8 cellular contexts compared by ENCODE assay signal in genomic region chr3:171770689-171771620, GRCh38. TPM values are rescaled to one million over a fixed set of nuclear protein-coding genes. Genes with fewer than 3 reads are reported as not detected.
A peak's percentile ranks its signal among the peaks of the same experiment; 100 is the strongest.
DNase-seq lines count a peak whose midpoint lies in the region; ATAC-seq and TF ChIP-seq lines count a peak whose summit lies in the region.

No MANE protein-coding gene starts in this region.

- H3K9me3 ChIP-seq in duodenal mucosa (ENCODE audit: control insufficient read depth in 1 of 2, low read length in 2 of 2) (no peaks in the 10 kb centered on the region), mesenchymal stem cell (ENCODE audit: control insufficient read depth, low read length) (no peaks in the 10 kb centered on the region), vagina (no peaks in the 10 kb centered on the region)
- H3K9me3 ChIP-seq in effector memory CD4-positive, alpha-beta T cell (ENCODE audit: control insufficient read depth, low read length), result no peaks in the 10 kb centered on the region

- H3K18ac ChIP-seq in mesenchymal stem cell (ENCODE audit: low read depth in 1 of 2, low read length in 2 of 2), result no peak overlapping the region

- H2AK5ac ChIP-seq in mesenchymal stem cell (ENCODE audit: low read length, severe bottlenecking), result no peak overlapping the region

- peaks cover 30% of the 10 kb centered on the region for H3K4me1 Mint-ChIP-seq in CD14-positive monocyte

- intact Hi-C loops in CD14-positive monocyte (cut with micrococcal nuclease) (no loop called here), vagina (cut with DNase I) (loop anchor here (5.0 to 10.0 kb wide), 2 partner anchors 36 to 126 kb away; no protein-coding TSS in a partner anchor)

- H3K4me3 Mint-ChIP-seq in CD14-positive monocyte, result peak overlapping the region; percentile 55 to 72

- no peaks in the 10 kb centered on the region for H3K27me3 Mint-ChIP-seq in CD14-positive monocyte (ENCODE audit: low read depth in 3 of 3)

- H3K27ac Mint-ChIP-seq in CD14-positive monocyte, result peak overlapping the region in 1 of 7 donors; percentile 15

- H3K36me3 ChIP-seq in duodenal mucosa (ENCODE audit: control insufficient read depth in 1 of 2, insufficient read depth in 2 of 2, low read length in 2 of 2) (no peaks in the 10 kb centered on the region), mesenchymal stem cell (ENCODE audit: control insufficient read depth in 1 of 2, insufficient read depth in 2 of 2, low read depth in 1 of 2, low read length in 2 of 2) (no peaks in the 10 kb centered on the region), vagina (no peaks in the 10 kb centered on the region)
- no peaks in the 10 kb centered on the region for H3K36me3 ChIP-seq in effector memory CD4-positive, alpha-beta T cell (ENCODE audit: control insufficient read depth, insufficient read depth, low read length)

- H3K4ac ChIP-seq in mesenchymal stem cell (ENCODE audit: low read depth in 1 of 2, low read length in 2 of 2), result no peak overlapping the region

- no peak overlapping the region for H2BK120ac ChIP-seq in mesenchymal stem cell (ENCODE audit: low read depth, low read length)

- DNase-seq in CD14-positive monocyte (ENCODE audit: low spot score) (no peak), NCI-H82 (lab: John Stamatoyannopoulos, UW) (peak; percentile 92), mesenchymal stem cell (peak; percentile 87), vagina (ENCODE audit: extremely low spot score in 2 of 2) (no peak)
- no peak for DNase-seq in effector memory CD4-positive, alpha-beta T cell

- H2BK12ac ChIP-seq in mesenchymal stem cell (ENCODE audit: low read length in 2 of 2), result no peak overlapping the region

- TF ChIP-seq CTCF in CD14-positive monocyte (IDR thresholded peaks at IDR 0.05) (no peak), vagina (IDR thresholded peaks at IDR 0.05) (no peak)

- WGBS in mesenchymal stem cell, result 59% methylated on average over 9 of the region's 10 CpGs

- peaks cover 0 to 4% of the 10 kb centered on the region in 2 donors for H3K36me3 Mint-ChIP-seq in CD14-positive monocyte

- H2BK5ac ChIP-seq in mesenchymal stem cell (ENCODE audit: low read depth, low read length, poor library complexity, severe bottlenecking), result no peak overlapping the region

- peak overlapping the region; percentile 77 to 89 for H3K4me3 ChIP-seq in duodenal mucosa (ENCODE audit: low read depth in 1 of 2, low read length in 2 of 2)
- peak overlapping the region in 1 of 2 experiments; percentile 87 for H3K4me3 ChIP-seq in mesenchymal stem cell (ENCODE audit: insufficient read depth in 1 of 2, low read depth in 1 of 2, low read length in 2 of 2)
- peak overlapping the region; percentile 36 to 41 for H3K4me3 ChIP-seq in vagina
- no peak overlapping the region for H3K4me3 ChIP-seq in effector memory CD4-positive, alpha-beta T cell (ENCODE audit: insufficient read depth, low read depth, low read length, poor library complexity, severe bottlenecking)

- H3K9me3 Mint-ChIP-seq in CD14-positive monocyte, result no peaks in the 10 kb centered on the region

- H2AFZ ChIP-seq in mesenchymal stem cell (ENCODE audit: low read depth, low read length), result no peak overlapping the region

- H2BK15ac ChIP-seq in mesenchymal stem cell (ENCODE audit: low read depth, poor library complexity, severe bottlenecking), result no peak overlapping the region

- H4K91ac ChIP-seq in mesenchymal stem cell (ENCODE audit: low read length), result no peak overlapping the region

- no peak overlapping the region for H3K27ac ChIP-seq in duodenal mucosa (ENCODE audit: low read depth, low read length)
- no peak overlapping the region for H3K27ac ChIP-seq in mesenchymal stem cell (ENCODE audit: low read length, poor library complexity, severe bottlenecking)
- peak overlapping the region; percentile 43 for H3K27ac ChIP-seq in vagina
- H3K27ac ChIP-seq in effector memory CD4-positive, alpha-beta T cell (ENCODE audit: insufficient read depth, low read length, poor library complexity, severe bottlenecking), result no peak overlapping the region

- no peak for TF ChIP-seq POLR2A in vagina (IDR thresholded peaks at IDR 0.05)

- H3K27me3 ChIP-seq in duodenal mucosa (ENCODE audit: control insufficient read depth in 1 of 2, insufficient read depth in 2 of 2, low read length in 2 of 2), result no peaks in the 10 kb centered on the region
- no peaks in the 10 kb centered on the region for H3K27me3 ChIP-seq in mesenchymal stem cell (ENCODE audit: control insufficient read depth in 1 of 2, insufficient read depth in 1 of 2, low read length in 2 of 2)
- no peaks in the 10 kb centered on the region for H3K27me3 ChIP-seq in vagina
- no peaks in the 10 kb centered on the region for H3K27me3 ChIP-seq in effector memory CD4-positive, alpha-beta T cell (replicated peaks; ENCODE audit: control insufficient read depth, insufficient read depth, low read length, poor library complexity, severe bottlenecking)

- H3K4me1 ChIP-seq in duodenal mucosa (ENCODE audit: control insufficient read depth in 1 of 2, insufficient read depth in 2 of 2, low read length in 2 of 2) (peaks cover 10% of the 10 kb centered on the region in 2 donors), mesenchymal stem cell (ENCODE audit: control insufficient read depth, insufficient read depth, low read depth, low read length) (no peaks in the 10 kb centered on the region), vagina (peaks cover 48% of the 10 kb centered on the region)
- H3K4me1 ChIP-seq in effector memory CD4-positive, alpha-beta T cell (ENCODE audit: control insufficient read depth, insufficient read depth, low read length, poor library complexity, severe bottlenecking), result no peaks in the 10 kb centered on the region

- peak overlapping the region; percentile 26 for H3K4me2 ChIP-seq in mesenchymal stem cell (ENCODE audit: low read length, poor library complexity, severe bottlenecking)

- H4K8ac ChIP-seq in mesenchymal stem cell (ENCODE audit: low read length), result no peak overlapping the region

- ATAC-seq in HG02571 (IDR thresholded peaks at IDR 0.05; ENCODE audit: unreplicated experiment) (peak; percentile 86), GM19328 (IDR thresholded peaks at IDR 0.05; ENCODE audit: unreplicated experiment) (no peak)

- H3K79me1 ChIP-seq in mesenchymal stem cell (replicated peaks; ENCODE audit: low read length, poor library complexity, severe bottlenecking), result peaks cover 25% of the 10 kb centered on the region

- H3K9ac ChIP-seq in duodenal mucosa (ENCODE audit: low read depth in 1 of 2, low read length in 2 of 2) (peak overlapping the region; percentile 51 to 67), mesenchymal stem cell (ENCODE audit: low read length) (peak overlapping the region; percentile 90)

- H3K23ac ChIP-seq in mesenchymal stem cell (ENCODE audit: low read length in 2 of 2), result no peak overlapping the region

- no peak overlapping the region for H3K14ac ChIP-seq in mesenchymal stem cell (ENCODE audit: low read length in 2 of 2)

RNA-seq across cellular contexts. Expression of gene PLD1, which starts 39.3 kb away (rescaled TPM):
- polyA plus RNA-seq in CD14-positive monocyte, result 1 to 10 TPM; 5.1 to 5.8 TPM
- polyA plus RNA-seq in mesenchymal stem cell (2013, experiment 1 of 2), result 18.9 TPM
- 18.3 TPM for polyA plus RNA-seq in mesenchymal stem cell (2013, experiment 2 of 2)
- total RNA-seq in vagina, result 35.6 TPM

Comparison
In these comparisons a context has a peak if more than half of its experiments do, and no peak if none do; other contexts are left out.
1. DNase-seq: peak in NCI-H82 (single experiment) and mesenchymal stem cell (single experiment); none in CD14-positive monocyte (single experiment), vagina (0 of 2) and effector memory CD4-positive, alpha-beta T cell (0 of 3).